29 cellular contexts compared by ENCODE assay signal in the genomic region with DNA sequence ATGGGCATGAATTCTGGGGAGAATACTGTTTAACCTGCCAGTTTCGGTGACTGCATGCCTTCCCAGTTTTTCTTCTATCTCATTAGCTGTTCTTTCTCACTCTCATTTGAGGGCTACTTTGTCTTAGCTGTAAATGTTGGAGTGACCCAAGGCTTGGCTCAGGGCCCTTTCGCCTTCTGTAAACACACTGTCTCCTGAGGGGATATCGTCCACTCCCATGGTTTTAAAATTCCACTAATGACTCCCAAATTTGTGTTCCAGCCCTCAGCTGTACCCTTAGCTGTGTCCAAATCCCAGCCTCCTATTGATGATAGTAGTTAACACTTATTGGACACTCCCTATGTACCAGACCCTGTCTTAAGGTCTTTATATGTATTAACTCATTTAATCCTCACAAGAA.
"Had no signal": no experiment of that assay in that cellular context is flagged by ENCODE, and none has a peak within 500 bp of the region (broad histone marks: within the 10 kb centered on the region; RNA-seq: fewer than 3 reads in every experiment).

No MANE protein-coding gene starts in this region.

- H3K4me3 Mint-ChIP-seq: activated CD4-positive, alpha-beta memory T cell treated with anti-CD3 and anti-CD28 coated beads for 36 hours; activated CD4-positive, alpha-beta T cell treated with anti-CD3 and anti-CD28 coated beads for 36 hours; activated CD4-positive, alpha-beta T cell treated with anti-CD3 and anti-CD28 coated beads, Interleukin-2, amount 10 ng/mL, durations not matched to agents 24 days and 14 days; activated naive CD4-positive, alpha-beta T cell treated with anti-CD3 and anti-CD28 coated beads for 36 hours; activated naive CD4-positive, alpha-beta T cell treated with anti-CD3 and anti-CD28 coated beads, Interleukin-2, amount 50 U/mL, for 24 hours; activated naive CD8-positive, alpha-beta T cell treated with anti-CD3 and anti-CD28 coated beads for 36 hours; activated naive CD8-positive, alpha-beta T cell treated with anti-CD3 and anti-CD28 coated beads, Interleukin-2, amount 50 U/mL, for 24 hours; activated T-cell treated with anti-CD3 and anti-CD28 coated beads, Interleukin-2, amount 50 U/mL, for 4 hours; activated T-helper 17 cell treated with anti-CD3 and anti-CD28 coated beads, Interleukin-2, amount 50 U/mL, for 72 hours; central memory CD8-positive, alpha-beta T cell; dendritic cell treated with granulocyte-macrophage colony-stimulating factor and Interleukin-4, amounts not matched to agents 40 ng/mL and 50 ng/mL, for 4 days; endodermal cell had no signal

- H3K27ac Mint-ChIP-seq: activated CD4-positive, alpha-beta memory T cell treated with anti-CD3 and anti-CD28 coated beads for 36 hours; activated CD4-positive, alpha-beta T cell treated with anti-CD3 and anti-CD28 coated beads for 36 hours; activated CD4-positive, alpha-beta T cell treated with anti-CD3 and anti-CD28 coated beads, Interleukin-2, amount 10 ng/mL, durations not matched to agents 24 days and 14 days; activated naive CD4-positive, alpha-beta T cell treated with anti-CD3 and anti-CD28 coated beads for 36 hours; activated naive CD4-positive, alpha-beta T cell treated with anti-CD3 and anti-CD28 coated beads, Interleukin-2, amount 50 U/mL, for 24 hours; activated naive CD8-positive, alpha-beta T cell treated with anti-CD3 and anti-CD28 coated beads for 36 hours; activated naive CD8-positive, alpha-beta T cell treated with anti-CD3 and anti-CD28 coated beads, Interleukin-2, amount 50 U/mL, for 24 hours; activated T-helper 17 cell treated with anti-CD3 and anti-CD28 coated beads, Interleukin-2, amount 50 U/mL, for 72 hours; dendritic cell treated with granulocyte-macrophage colony-stimulating factor and Interleukin-4, amounts not matched to agents 40 ng/mL and 50 ng/mL, for 4 days; endodermal cell had no signal

- H3K27me3 ChIP-seq: adrenal gland, body of pancreas had no signal

- DNase-seq: activated CD4-positive, alpha-beta memory T cell treated with anti-CD3 and anti-CD28 coated beads for 36 hours; activated CD4-positive, alpha-beta T cell treated with anti-CD3 and anti-CD28 coated beads for 36 hours; activated CD4-positive, alpha-beta T cell treated with anti-CD3 and anti-CD28 coated beads, Interleukin-2, amount 10 ng/mL, durations not matched to agents 24 days and 14 days; activated CD4-positive, CD25-positive, alpha-beta regulatory T cell; activated CD4-positive, CD25-positive, alpha-beta regulatory T cell treated with anti-CD3 and anti-CD28 coated beads, Interleukin-2, amount 50 U/mL, for 72 hours; activated CD8-positive, alpha-beta memory T cell treated with anti-CD3 and anti-CD28 coated beads for 24 hours; activated effector memory CD4-positive, alpha-beta T cell treated with Interleukin-2 at 50 U/mL for 16 hours; activated naive CD4-positive, alpha-beta T cell treated with anti-CD3 and anti-CD28 coated beads for 36 hours; activated naive CD8-positive, alpha-beta T cell treated with anti-CD3 and anti-CD28 coated beads for 36 hours; activated naive CD8-positive, alpha-beta T cell treated with anti-CD3 and anti-CD28 coated beads, Interleukin-2, amount 50 U/mL, for 24 hours; activated T-cell treated with anti-CD3 and anti-CD28 coated beads, Interleukin-2, amount 50 U/mL, for 4 hours; adrenal gland; amygdala; aorta; body of pancreas; dorsolateral prefrontal cortex; effector memory CD4-positive, alpha-beta T cell; endodermal cell; foreskin fibroblast; head of caudate nucleus; T-helper 1 cell; T-helper 2 cell had no signal

- H3K4me3 ChIP-seq: adrenal gland, body of pancreas, cardiac muscle cell, coronary artery, dorsolateral prefrontal cortex had no signal

- H3K36me3 ChIP-seq: adrenal gland, cardiac muscle cell had no signal

- H3K9me3 Mint-ChIP-seq: activated CD4-positive, alpha-beta memory T cell treated with anti-CD3 and anti-CD28 coated beads for 36 hours; activated naive CD4-positive, alpha-beta T cell treated with anti-CD3 and anti-CD28 coated beads for 36 hours; activated naive CD4-positive, alpha-beta T cell treated with anti-CD3 and anti-CD28 coated beads, Interleukin-2, amount 50 U/mL, for 24 hours; activated naive CD8-positive, alpha-beta T cell treated with anti-CD3 and anti-CD28 coated beads for 36 hours; activated naive CD8-positive, alpha-beta T cell treated with anti-CD3 and anti-CD28 coated beads, Interleukin-2, amount 50 U/mL, for 24 hours; activated T-cell treated with anti-CD3 and anti-CD28 coated beads, Interleukin-2, amount 50 U/mL, for 4 hours; activated T-helper 17 cell treated with anti-CD3 and anti-CD28 coated beads, Interleukin-2, amount 50 U/mL, for 72 hours; central memory CD8-positive, alpha-beta T cell; dendritic cell treated with granulocyte-macrophage colony-stimulating factor and Interleukin-4, amounts not matched to agents 40 ng/mL and 50 ng/mL, for 4 days; endodermal cell had no signal

- H3K4me1 Mint-ChIP-seq: activated CD4-positive, alpha-beta T cell treated with anti-CD3 and anti-CD28 coated beads for 36 hours; activated CD4-positive, alpha-beta T cell treated with anti-CD3 and anti-CD28 coated beads, Interleukin-2, amount 10 ng/mL, durations not matched to agents 24 days and 14 days; activated naive CD8-positive, alpha-beta T cell treated with anti-CD3 and anti-CD28 coated beads for 36 hours; activated T-helper 17 cell treated with anti-CD3 and anti-CD28 coated beads, Interleukin-2, amount 50 U/mL, for 72 hours; central memory CD8-positive, alpha-beta T cell had no signal

- H3K36me3 Mint-ChIP-seq: activated CD4-positive, alpha-beta memory T cell treated with anti-CD3 and anti-CD28 coated beads for 36 hours; activated naive CD4-positive, alpha-beta T cell treated with anti-CD3 and anti-CD28 coated beads, Interleukin-2, amount 50 U/mL, for 24 hours had no signal

- H3K4me1 ChIP-seq: adrenal gland, body of pancreas had no signal

- H3K9me3 ChIP-seq: adrenal gland, body of pancreas had no signal

- H3K27ac ChIP-seq: adrenal gland, body of pancreas, cardiac muscle cell, coronary artery, dorsolateral prefrontal cortex had no signal

- ATAC-seq: activated CD4-positive, alpha-beta T cell treated with anti-CD3 and anti-CD28 coated beads for 36 hours; activated naive CD8-positive, alpha-beta T cell treated with anti-CD3 and anti-CD28 coated beads, Interleukin-2, amount 50 U/mL, for 24 hours; activated T-cell treated with anti-CD3 and anti-CD28 coated beads, Interleukin-2, amount 50 U/mL, for 4 hours; activated T-helper 17 cell treated with anti-CD3 and anti-CD28 coated beads, Interleukin-2, amount 50 U/mL, for 72 hours; body of pancreas; esophagus mucosa had no signal

- H3K27me3 Mint-ChIP-seq: activated CD4-positive, alpha-beta memory T cell treated with anti-CD3 and anti-CD28 coated beads for 36 hours; activated CD4-positive, alpha-beta T cell treated with anti-CD3 and anti-CD28 coated beads for 36 hours; activated naive CD4-positive, alpha-beta T cell treated with anti-CD3 and anti-CD28 coated beads, Interleukin-2, amount 50 U/mL, for 24 hours; activated naive CD8-positive, alpha-beta T cell treated with anti-CD3 and anti-CD28 coated beads for 36 hours; activated T-helper 17 cell treated with anti-CD3 and anti-CD28 coated beads, Interleukin-2, amount 50 U/mL, for 72 hours; central memory CD8-positive, alpha-beta T cell had no signal
